Comparison of ENCODE assay signal across 8 cellular contexts in the genomic region with DNA sequence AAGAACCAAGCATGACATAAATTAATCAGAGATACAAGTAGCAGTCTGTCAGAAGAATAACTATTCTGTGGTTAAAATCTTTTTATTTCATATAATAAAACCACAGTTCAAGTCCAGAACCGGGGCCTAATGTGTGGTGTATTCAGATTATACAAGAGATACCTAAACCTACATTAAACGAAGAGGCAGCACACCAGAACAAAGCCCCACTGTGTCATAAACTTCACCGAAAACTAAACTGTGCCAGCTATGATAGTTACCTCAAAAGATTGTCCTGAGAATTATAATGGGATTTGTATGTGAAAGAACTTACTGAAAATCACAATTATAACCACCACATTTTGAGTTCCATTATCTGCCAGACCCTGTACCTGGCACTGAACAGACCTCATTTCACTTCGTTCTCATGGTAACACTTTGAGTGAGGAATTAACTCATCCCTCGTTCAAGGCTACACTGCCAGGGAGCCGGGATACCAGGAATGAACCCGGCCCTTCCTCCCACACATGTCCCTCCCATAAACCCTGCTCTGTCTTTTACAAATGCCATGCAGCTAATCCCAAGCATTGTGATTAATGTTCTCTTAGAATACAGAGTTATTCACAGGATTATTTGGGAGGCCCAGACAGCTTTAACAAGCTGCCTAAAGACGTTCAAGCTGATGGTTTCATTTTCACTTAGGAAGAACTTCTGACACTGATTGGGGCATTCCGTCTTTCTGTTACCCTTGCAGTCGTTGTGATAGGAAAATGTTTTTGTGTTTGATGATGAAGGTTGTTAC. TPM values are rescaled to one million over a fixed set of nuclear protein-coding genes. Genes with fewer than 3 reads are reported as not detected.
DNase-seq lines count a peak whose midpoint lies in the region; ATAC-seq and TF ChIP-seq lines count a peak whose summit lies in the region.

No MANE protein-coding gene starts in this region.

- H3K36me3 ChIP-seq in A673 (ENCODE audit: insufficient read depth, low read length, poor library complexity, severe bottlenecking) (no peaks in the 10 kb centered on the region), esophagus (ENCODE audit: control insufficient read depth in 2 of 2, insufficient read depth in 2 of 2, low read length in 1 of 2) (no peaks in the 10 kb centered on the region), neuron (ENCODE audit: insufficient read depth, low read length) (no peaks in the 10 kb centered on the region)

- ATAC-seq in GM18511 (IDR thresholded peaks at IDR 0.05; ENCODE audit: unreplicated experiment) (peak; percentile 74), HG03064 (IDR thresholded peaks at IDR 0.05; ENCODE audit: low read depth, unreplicated experiment) (peak; percentile 69), SK-N-SH treated with all-trans-retinoic acid at 6 μM for 48 hours (peak; percentile 97)

- H3K27me3 ChIP-seq in A673 (replicated peaks; ENCODE audit: insufficient read depth, low read depth, low read length, poor library complexity) (no peaks in the 10 kb centered on the region), esophagus (ENCODE audit: control insufficient read depth in 1 of 2, insufficient read depth in 2 of 2, low read length in 2 of 2) (no peaks in the 10 kb centered on the region), neuron (ENCODE audit: insufficient read depth, low read length) (no peaks in the 10 kb centered on the region)

- peak overlapping the region; percentile 37 for H3K4me3 ChIP-seq in A673 (ENCODE audit: low read depth, low read length, poor library complexity, severe bottlenecking)
- H3K4me3 ChIP-seq in esophagus (ENCODE audit: low read depth in 1 of 2, low read length in 2 of 2): peak overlapping the region; percentile 24 to 33
- peak overlapping the region; percentile 26 for H3K4me3 ChIP-seq in neuron (ENCODE audit: low read length)

- TF ChIP-seq CTCF in A673 (conservative IDR thresholded peaks at IDR 0.05; ENCODE audit: low read depth, low read length): no peak

- CTCF ChIA-PET in A673 (lab: Charles Lee): interaction anchor here (0.6 to 1.4 kb wide), 3 partner anchors 8 to 167 kb away, joined by 3 to 13 read pairs (median 6); no protein-coding TSS in a partner anchor

- DNase-seq in A673 (ENCODE audit: low spot score) (peak; percentile 72), NCI-H1092 treated with DMSO at 0.1 percent for 48 hours (lab: John Stamatoyannopoulos, UW) (no peak), NCI-H128 (lab: John Stamatoyannopoulos, UW; ENCODE audit: unreplicated experiment) (no peak)

- peaks cover 18% of the 10 kb centered on the region for H3K4me1 ChIP-seq in A673 (ENCODE audit: insufficient read depth, low read length, poor library complexity, severe bottlenecking)
- no peaks in the 10 kb centered on the region for H3K4me1 ChIP-seq in esophagus (ENCODE audit: control insufficient read depth in 2 of 2, insufficient read depth in 2 of 2, low read length in 1 of 2)
- peaks cover 9% of the 10 kb centered on the region for H3K4me1 ChIP-seq in neuron (ENCODE audit: insufficient read depth, low read length)

- BruUV-seq in A673 (replicated peaks; lab: Mats Ljungman, UMichigan): no TSS peak

- intact Hi-C loops in A673 (cut with micrococcal nuclease; ENCODE audit: unreplicated experiment): no loop called here

- no peaks in the 10 kb centered on the region for H3K9me3 ChIP-seq in A673 (ENCODE audit: low read depth, low read length, poor library complexity, severe bottlenecking)
- H3K9me3 ChIP-seq in esophagus (ENCODE audit: control insufficient read depth in 2 of 2, insufficient read depth in 1 of 2, low read depth in 1 of 2, low read length in 1 of 2): no peaks in the 10 kb centered on the region
- H3K9me3 ChIP-seq in neuron (ENCODE audit: low read length): no peaks in the 10 kb centered on the region

- no peak overlapping the region for H2AFZ ChIP-seq in neuron (ENCODE audit: low read depth, low read length)

- POLR2A ChIA-PET in A673 (lab: Charles Lee; ENCODE audit: low non-redundant PET): no interaction called here

- WGBS in esophagus, 2 donors: 13 to 15% methylated on average over 10 of the region's 10 CpGs

- peak overlapping the region; percentile 71 for H3K27ac ChIP-seq in A673 (ENCODE audit: low read depth, low read length, poor library complexity, severe bottlenecking)
- peak overlapping the region; percentile 40 to 57 for H3K27ac ChIP-seq in esophagus (ENCODE audit: low read depth in 2 of 2, low read length in 1 of 2)

TF ChIP-seq in SK-N-SH treated with all-trans-retinoic acid at 6 μM for 48 hours, 23 proteins besides CTCF, POLR2A, EP300 and RAD21:
- TF ChIP-seq, protein P1, sequence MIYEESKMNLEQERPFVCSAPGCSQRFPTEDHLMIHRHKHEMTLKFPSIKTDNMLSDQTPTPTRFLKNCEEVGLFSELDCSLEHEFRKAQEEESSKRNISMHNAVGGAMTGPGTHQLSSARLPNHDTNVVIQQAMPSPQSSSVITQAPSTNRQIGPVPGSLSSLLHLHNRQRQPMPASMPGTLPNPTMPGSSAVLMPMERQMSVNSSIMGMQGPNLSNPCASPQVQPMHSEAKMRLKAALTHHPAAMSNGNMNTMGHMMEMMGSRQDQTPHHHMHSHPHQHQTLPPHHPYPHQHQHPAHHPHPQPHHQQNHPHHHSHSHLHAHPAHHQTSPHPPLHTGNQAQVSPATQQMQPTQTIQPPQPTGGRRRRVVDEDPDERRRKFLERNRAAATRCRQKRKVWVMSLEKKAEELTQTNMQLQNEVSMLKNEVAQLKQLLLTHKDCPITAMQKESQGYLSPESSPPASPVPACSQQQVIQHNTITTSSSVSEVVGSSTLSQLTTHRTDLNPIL (CRISPR knock-in tag; IDR thresholded peaks at IDR 0.05; ENCODE audit: low read depth): no peak
- TF ChIP-seq ISL1 (CRISPR knock-in tag; IDR thresholded peaks at IDR 0.05): no peak
- TF ChIP-seq PPARA (CRISPR knock-in tag; IDR thresholded peaks at IDR 0.05; ENCODE audit: borderline replicate concordance): no peak
- TF ChIP-seq, protein P2, sequence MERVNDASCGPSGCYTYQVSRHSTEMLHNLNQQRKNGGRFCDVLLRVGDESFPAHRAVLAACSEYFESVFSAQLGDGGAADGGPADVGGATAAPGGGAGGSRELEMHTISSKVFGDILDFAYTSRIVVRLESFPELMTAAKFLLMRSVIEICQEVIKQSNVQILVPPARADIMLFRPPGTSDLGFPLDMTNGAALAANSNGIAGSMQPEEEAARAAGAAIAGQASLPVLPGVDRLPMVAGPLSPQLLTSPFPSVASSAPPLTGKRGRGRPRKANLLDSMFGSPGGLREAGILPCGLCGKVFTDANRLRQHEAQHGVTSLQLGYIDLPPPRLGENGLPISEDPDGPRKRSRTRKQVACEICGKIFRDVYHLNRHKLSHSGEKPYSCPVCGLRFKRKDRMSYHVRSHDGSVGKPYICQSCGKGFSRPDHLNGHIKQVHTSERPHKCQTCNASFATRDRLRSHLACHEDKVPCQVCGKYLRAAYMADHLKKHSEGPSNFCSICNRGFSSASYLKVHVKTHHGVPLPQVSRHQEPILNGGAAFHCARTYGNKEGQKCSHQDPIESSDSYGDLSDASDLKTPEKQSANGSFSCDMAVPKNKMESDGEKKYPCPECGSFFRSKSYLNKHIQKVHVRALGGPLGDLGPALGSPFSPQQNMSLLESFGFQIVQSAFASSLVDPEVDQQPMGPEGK (CRISPR knock-in tag; IDR thresholded peaks at IDR 0.05; ENCODE audit: borderline replicate concordance): no peak
- TF ChIP-seq ARNTL (CRISPR knock-in tag; IDR thresholded peaks at IDR 0.05; ENCODE audit: borderline replicate concordance, low read depth): no peak
- no peak for TF ChIP-seq RARB (CRISPR knock-in tag; IDR thresholded peaks at IDR 0.05)
- TF ChIP-seq TCF4 (CRISPR knock-in tag; IDR thresholded peaks at IDR 0.05; ENCODE audit: borderline replicate concordance): no peak

RNA-seq across cellular contexts. Expression of a gene that starts 42.7 kb away (rescaled TPM):
- 14.4 and 15.0 TPM in 2 replicates for total RNA-seq in A673 (2021)
- polyA plus RNA-seq in esophagus: 1 to 10 TPM; 1.2 to 1.5 TPM
